8 cellular contexts compared by ENCODE assay signal in the genomic region with DNA sequence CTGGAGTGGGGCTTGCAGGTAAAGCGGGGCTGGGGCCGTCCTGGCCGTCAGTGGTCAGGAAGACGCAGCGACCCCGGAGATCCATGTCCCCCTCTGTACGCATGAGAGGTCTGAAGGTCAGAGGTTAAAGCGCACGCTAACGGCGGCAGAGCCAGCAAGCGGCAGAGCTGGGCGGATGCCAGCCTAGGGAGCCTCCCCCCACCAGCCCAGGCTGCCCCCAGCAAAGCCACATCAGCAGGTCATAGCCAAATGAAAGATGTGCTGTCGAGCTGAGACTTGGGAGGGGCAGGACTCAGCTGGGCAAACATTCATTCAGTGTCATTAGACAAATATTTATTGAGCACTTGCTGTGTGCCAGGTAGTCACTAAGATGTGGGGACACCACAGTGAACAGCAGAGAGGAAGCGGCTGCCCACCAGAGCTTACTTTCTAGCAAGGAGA. TPM values are rescaled to one million over a fixed set of nuclear protein-coding genes. Genes with fewer than 3 reads are reported as not detected.
DNase-seq lines count a peak whose midpoint lies in the region; ATAC-seq lines count a peak whose summit lies in the region.

No MANE protein-coding gene starts in this region.

- peak overlapping the region; percentile 77 for H3K27ac Mint-ChIP-seq in activated T-cell treated with anti-CD3 and anti-CD28 coated beads, Interleukin-2, amount 50 U/mL, for 72 hours
- H3K27ac Mint-ChIP-seq in natural killer cell treated with Interleukin-12 subunit alpha and Interleukin-12 subunit beta and Interleukin-15 and Interleukin-18, amount 100 ng/mL, for 72 hours = peak overlapping the region; percentile 73 to 98

- ATAC-seq in HG03045 (IDR thresholded peaks at IDR 0.05; ENCODE audit: unreplicated experiment) (peak; percentile 0), HG03565 (IDR thresholded peaks at IDR 0.05; ENCODE audit: unreplicated experiment) (no peak), HG02610 (IDR thresholded peaks at IDR 0.05; ENCODE audit: unreplicated experiment) (no peak)
- ATAC-seq in activated T-cell treated with anti-CD3 and anti-CD28 coated beads, Interleukin-2, amount 50 U/mL, for 72 hours (replicated peaks in 1 of 2) = peak in 1 of 2 donors; percentile 14
- ATAC-seq in natural killer cell treated with Interleukin-12 subunit alpha and Interleukin-12 subunit beta and Interleukin-15 and Interleukin-18, amount 100 ng/mL, for 72 hours = peak in 1 of 2 donors; percentile 32

- H3K4me1 Mint-ChIP-seq in activated T-cell treated with anti-CD3 and anti-CD28 coated beads, Interleukin-2, amount 50 U/mL, for 72 hours (ENCODE audit: low read depth) = peaks cover 27% of the 10 kb centered on the region
- H3K4me1 Mint-ChIP-seq in natural killer cell treated with Interleukin-12 subunit alpha and Interleukin-12 subunit beta and Interleukin-15 and Interleukin-18, amount 100 ng/mL, for 72 hours (ENCODE audit: low read depth in 2 of 2) = peaks cover 32 to 39% of the 10 kb centered on the region in 2 donors

- peaks cover 4% of the 10 kb centered on the region in 2 donors for H3K9me3 Mint-ChIP-seq in activated T-cell treated with anti-CD3 and anti-CD28 coated beads, Interleukin-2, amount 50 U/mL, for 72 hours
- H3K9me3 Mint-ChIP-seq in natural killer cell treated with Interleukin-12 subunit alpha and Interleukin-12 subunit beta and Interleukin-15 and Interleukin-18, amount 100 ng/mL, for 72 hours = no peaks in the 10 kb centered on the region

- DNase-seq in ELF-1 (ENCODE audit: low read depth, low spot score) = peak; percentile 23
- peak in 1 of 2 donors; percentile 50 for DNase-seq in activated T-cell treated with anti-CD3 and anti-CD28 coated beads, Interleukin-2, amount 50 U/mL, for 72 hours
- no peak for DNase-seq in natural killer cell treated with Interleukin-12 subunit alpha and Interleukin-12 subunit beta and Interleukin-15 and Interleukin-18, amount 100 ng/mL, for 72 hours (ENCODE audit: low spot score)
- no peak for DNase-seq in hepatic stellate cell (ENCODE audit: low spot score)
- no peak for DNase-seq in Ammon's horn (ENCODE audit: low spot score)

- H3K4me3 Mint-ChIP-seq in activated T-cell treated with anti-CD3 and anti-CD28 coated beads, Interleukin-2, amount 50 U/mL, for 72 hours = peak overlapping the region; percentile 68 to 87
- H3K4me3 Mint-ChIP-seq in natural killer cell treated with Interleukin-12 subunit alpha and Interleukin-12 subunit beta and Interleukin-15 and Interleukin-18, amount 100 ng/mL, for 72 hours = peak overlapping the region; percentile 93

- H3K36me3 Mint-ChIP-seq in activated T-cell treated with anti-CD3 and anti-CD28 coated beads, Interleukin-2, amount 50 U/mL, for 72 hours (ENCODE audit: insufficient read depth in 2 of 2) = peaks cover 6 to 16% of the 10 kb centered on the region in 2 donors
- peaks cover 8% of the 10 kb centered on the region for H3K36me3 Mint-ChIP-seq in natural killer cell treated with Interleukin-12 subunit alpha and Interleukin-12 subunit beta and Interleukin-15 and Interleukin-18, amount 100 ng/mL, for 72 hours

- peaks cover 43% of the 10 kb centered on the region for H3K27me3 Mint-ChIP-seq in activated T-cell treated with anti-CD3 and anti-CD28 coated beads, Interleukin-2, amount 50 U/mL, for 72 hours (ENCODE audit: low read depth)
- peaks cover 0 to 22% of the 10 kb centered on the region in 2 donors for H3K27me3 Mint-ChIP-seq in natural killer cell treated with Interleukin-12 subunit alpha and Interleukin-12 subunit beta and Interleukin-15 and Interleukin-18, amount 100 ng/mL, for 72 hours

RNA-seq across cellular contexts. Expression of a gene that starts 0.6 kb away (rescaled TPM):
- 10 to 100 TPM in 1 of 2 donors, 1 to 10 TPM in 1; 9.0 to 33.7 TPM for total RNA-seq in activated T-cell treated with anti-CD3 and anti-CD28 coated beads, Interleukin-2, amount 50 U/mL, for 72 hours
- total RNA-seq in natural killer cell treated with Interleukin-12 subunit alpha and Interleukin-12 subunit beta and Interleukin-15 and Interleukin-18, amount 100 ng/mL, for 72 hours = 10 to 100 TPM; 16.3 to 66.7 TPM
